8 cellular contexts compared by ENCODE assay signal in genomic region chr15:34239151-34239761, GRCh38. TPM values are rescaled to one million over a fixed set of nuclear protein-coding genes. Genes with fewer than 3 reads are reported as not detected.
A peak's percentile ranks its signal among the peaks of the same experiment; 100 is the strongest.
DNase-seq lines count a peak whose midpoint lies in the region; ATAC-seq and TF ChIP-seq lines count a peak whose summit lies in the region.

No MANE protein-coding gene starts in this region.

- no peaks in the 10 kb centered on the region for H3K27me3 ChIP-seq in ACC112 (ENCODE audit: insufficient read depth, low read length)
- no peaks in the 10 kb centered on the region for H3K27me3 ChIP-seq in gastrocnemius medialis

- in situ Hi-C loops in gastrocnemius medialis (cut with MboI; ENCODE audit: low sequenced_read_pairs in 4 of 4): loop anchor here in 2 of 4 donors (10.0 to 25.0 kb wide), 3 partner anchors 106 to 748 kb away; partner anchors contain the start of genes LPCAT4 (in 1 of the 2), NOP10 (in 1 of the 2), NUTM1 (in 1 of the 2) and ZNF770 (in 1 of the 2)

- TF ChIP-seq POLR2A in gastrocnemius medialis (IDR thresholded peaks at IDR 0.05): no peak

- H3K36me3 ChIP-seq in ACC112 (ENCODE audit: insufficient read depth, low read length): peaks cover 28% of the 10 kb centered on the region
- H3K36me3 ChIP-seq in gastrocnemius medialis: peaks cover 0 to 74% of the 10 kb centered on the region in 2 donors

- peak overlapping the region; percentile 52 for H2AFZ ChIP-seq in ACC112 (ENCODE audit: low read length, unreplicated experiment)

- peak overlapping the region; percentile 77 for H3K27ac Mint-ChIP-seq in activated naive CD4-positive, alpha-beta T cell treated with anti-CD3 and anti-CD28 coated beads for 36 hours

- intact Hi-C loops in activated naive CD4-positive, alpha-beta T cell treated with anti-CD3 and anti-CD28 coated beads for 36 hours (cut with micrococcal nuclease): loop anchor here (1.0 kb wide), 5 partner anchors 14 to 349 kb away; partner anchors contain the start of genes EMC4, NOP10 and NUTM1
- intact Hi-C loops in gastrocnemius medialis (cut with DNase I; ENCODE audit: low total_unique reads): no loop called here

- peak; percentile 46 for ATAC-seq in HG03442 (IDR thresholded peaks at IDR 0.05; ENCODE audit: unreplicated experiment)
- no peak for ATAC-seq in gastrocnemius medialis
- ATAC-seq in GM18873 (IDR thresholded peaks at IDR 0.05; ENCODE audit: low FRiP score, unreplicated experiment): no peak

- no peaks in the 10 kb centered on the region for H3K27me3 Mint-ChIP-seq in activated naive CD4-positive, alpha-beta T cell treated with anti-CD3 and anti-CD28 coated beads for 36 hours (ENCODE audit: low read depth)

- CTCF ChIA-PET in activated naive CD4-positive, alpha-beta T cell treated with anti-CD3 and anti-CD28 coated beads for 36 hours (lab: Charles Lee): interaction anchor here (0.6 to 1.1 kb wide), 2 partner anchors 66 to 86 kb away, joined by 3 read pairs; no protein-coding TSS in a partner anchor

- no peaks in the 10 kb centered on the region for H3K9me3 ChIP-seq in gastrocnemius medialis

- H3K4me3 ChIP-seq in ACC112 (ENCODE audit: low read depth, low read length) (peak overlapping the region; percentile 68), gastrocnemius medialis (no peak overlapping the region)

- TF ChIP-seq CTCF in gastrocnemius medialis (IDR thresholded peaks at IDR 0.05 in 4 of 5, conservative IDR thresholded peaks at IDR 0.05 in 1 of 5): no peak

- H3K27ac ChIP-seq in ACC112 (ENCODE audit: low read depth, low read length): peak overlapping the region; percentile 85
- H3K27ac ChIP-seq in gastrocnemius medialis: no peak overlapping the region

- H3K4me1 Mint-ChIP-seq in activated naive CD4-positive, alpha-beta T cell treated with anti-CD3 and anti-CD28 coated beads for 36 hours (ENCODE audit: low read depth): peaks cover 38% of the 10 kb centered on the region

- no peak overlapping the region for H3K4me3 Mint-ChIP-seq in activated naive CD4-positive, alpha-beta T cell treated with anti-CD3 and anti-CD28 coated beads for 36 hours

- peaks cover 26% of the 10 kb centered on the region for H3K36me3 Mint-ChIP-seq in activated naive CD4-positive, alpha-beta T cell treated with anti-CD3 and anti-CD28 coated beads for 36 hours (ENCODE audit: low read depth)

- H3K4me1 ChIP-seq in ACC112 (ENCODE audit: control insufficient read depth, insufficient read depth, low read length, unreplicated experiment): peaks cover 22% of the 10 kb centered on the region
- no peaks in the 10 kb centered on the region for H3K4me1 ChIP-seq in gastrocnemius medialis

- H3K79me2 ChIP-seq in ACC112 (ENCODE audit: control insufficient read depth, insufficient read depth, low read length, unreplicated experiment): no peaks in the 10 kb centered on the region

- no peaks in the 10 kb centered on the region for H3K9me3 Mint-ChIP-seq in activated naive CD4-positive, alpha-beta T cell treated with anti-CD3 and anti-CD28 coated beads for 36 hours

- peak; percentile 72 for DNase-seq in activated naive CD4-positive, alpha-beta T cell treated with anti-CD3 and anti-CD28 coated beads for 36 hours
- DNase-seq in islet precursor cell: peak; percentile 58
- no peak for DNase-seq in NCI-H1436 (lab: John Stamatoyannopoulos, UW)
- DNase-seq in NCI-H2196 treated with DMSO at 0.1 percent for 48 hours (lab: John Stamatoyannopoulos, UW; ENCODE audit: unreplicated experiment): no peak
- no peak for DNase-seq in gastrocnemius medialis

RNA-seq across cellular contexts. Expression of gene EMC4, which starts 14.4 kb away (rescaled TPM):
- total RNA-seq in activated naive CD4-positive, alpha-beta T cell treated with anti-CD3 and anti-CD28 coated beads for 36 hours: 100 to 1,000 TPM; 100 to 102 TPM
- 100 to 1,000 TPM; 205 to 230 (median 213) TPM for total RNA-seq in gastrocnemius medialis

RNA-seq across cellular contexts. Expression of gene KATNBL1, which starts 29.4 kb away (rescaled TPM):
- total RNA-seq in activated naive CD4-positive, alpha-beta T cell treated with anti-CD3 and anti-CD28 coated beads for 36 hours: 10 to 100 TPM; 46.4 to 51.6 TPM
- total RNA-seq in gastrocnemius medialis: 10 to 100 TPM in 3 of 4 donors, 1 to 10 TPM in 1; 9.2 to 24.9 (median 12.3) TPM

Comparison
In these comparisons a context has a peak if more than half of its experiments do, and no peak if none do; other contexts are left out.
1. DNase-seq: peak in activated naive CD4-positive, alpha-beta T cell treated with anti-CD3 and anti-CD28 coated beads for 36 hours (single experiment) and islet precursor cell (single experiment); none in NCI-H1436 (single experiment), NCI-H2196 treated with DMSO at 0.1 percent for 48 hours (single experiment) and gastrocnemius medialis (0 of 2).